In the genomic region with DNA sequence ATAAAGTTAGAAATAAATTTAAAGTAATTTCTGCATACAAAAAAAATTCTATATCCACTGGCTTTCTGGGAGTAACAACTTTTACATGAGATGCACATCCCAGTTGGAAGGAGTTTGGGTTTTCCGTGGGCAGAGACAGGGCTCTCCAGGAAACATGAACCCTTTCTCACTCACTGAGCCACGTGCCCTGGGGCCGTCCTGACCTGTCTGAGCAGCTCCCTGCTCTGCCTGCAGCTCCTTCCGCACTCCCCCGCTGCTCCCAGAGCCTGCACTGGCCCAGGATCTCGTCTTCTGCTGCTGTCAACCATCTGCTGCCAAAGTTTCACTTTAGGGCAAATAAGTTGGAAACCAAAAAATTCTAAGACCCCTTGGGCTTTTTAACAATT, we compare ENCODE assay signal across 11 cellular contexts.
DNase-seq lines count a peak whose midpoint lies in the region; ATAC-seq and TF ChIP-seq lines count a peak whose summit lies in the region.
"Had no signal": no experiment of that assay in that cellular context is flagged by ENCODE, and none has a peak within 500 bp of the region (broad histone marks: within the 10 kb centered on the region; RNA-seq: fewer than 3 reads in every experiment).

No MANE protein-coding gene starts in this region.

- H3K9me3 ChIP-seq in heart left ventricle, result no peaks in the 10 kb centered on the region

- H3K9me3 Mint-ChIP-seq in type B pancreatic cell, result no peaks in the 10 kb centered on the region

- DNase-seq in heart left ventricle (no peak), cardiac septum (ENCODE audit: low spot score) (no peak), iris pigment epithelial cell (ENCODE audit: low read depth) (peak; percentile 17), type B pancreatic cell (ENCODE audit: extremely low spot score, unreplicated experiment) (no peak), SHP77 treated with DMSO at 0.1 percent for 48 hours (lab: John Stamatoyannopoulos, UW) (no peak), cerebellar nuclear complex (lab: John Stamatoyannopoulos, UW) (no peak), LoVo (ENCODE audit: low spot score) (no peak)
- DNase-seq: activated CD4-positive, alpha-beta T cell treated with anti-CD3 and anti-CD28 coated beads for 36 hours; DND-41; erythroblast had no signal

- H3K4me1 Mint-ChIP-seq in type B pancreatic cell (ENCODE audit: unreplicated experiment), result peaks cover 56% of the 10 kb centered on the region
- H3K4me1 Mint-ChIP-seq: activated CD4-positive, alpha-beta T cell treated with anti-CD3 and anti-CD28 coated beads for 36 hours had no signal

- H3K4me3 Mint-ChIP-seq in type B pancreatic cell, result peak overlapping the region; percentile 12
- H3K4me3 Mint-ChIP-seq: activated CD4-positive, alpha-beta T cell treated with anti-CD3 and anti-CD28 coated beads for 36 hours had no signal

- ATAC-seq in heart left ventricle, result peak in 3 of 4 donors; percentile 29 to 47 (median 45)
- ATAC-seq: activated CD4-positive, alpha-beta T cell treated with anti-CD3 and anti-CD28 coated beads for 36 hours had no signal

- whole genome bisulfite sequencing in heart left ventricle, 4 donors, result 62 to 73% (median 67%) methylated on average over 6 of the region's 6 CpGs

- H3K27me3 Mint-ChIP-seq in type B pancreatic cell, result no peaks in the 10 kb centered on the region

- intact Hi-C loops in heart left ventricle (cut with DNase I) (loop anchor here in 1 of 10 donors (5.0 to 10.0 kb wide), 2 partner anchors 62 to 174 kb away; no protein-coding TSS in a partner anchor), cardiac septum (cut with DNase I) (no loop called here)

- peaks cover 0 to 22% (median 5%) of the 10 kb centered on the region in 12 donors for H3K4me1 ChIP-seq in heart left ventricle

- no peaks in the 10 kb centered on the region for H3K27me3 ChIP-seq in heart left ventricle

- TF ChIP-seq CTCF in heart left ventricle (IDR thresholded peaks at IDR 0.05) (no peak), VCaP (conservative IDR thresholded peaks at IDR 0.05) (no peak), type B pancreatic cell (conservative IDR thresholded peaks at IDR 0.05) (no peak)

- no peaks in the 10 kb centered on the region for H3K36me3 Mint-ChIP-seq in type B pancreatic cell

- H3K27ac ChIP-seq in heart left ventricle (peak overlapping the region in 1 of 12 donors; percentile 35), VCaP (peak overlapping the region; percentile 37)

- H3K36me3 ChIP-seq in heart left ventricle, result no peaks in the 10 kb centered on the region

- no peak for TF ChIP-seq POLR2A in heart left ventricle (IDR thresholded peaks at IDR 0.05)

- H3K4me3 ChIP-seq in heart left ventricle, result no peak overlapping the region

- H3K27ac Mint-ChIP-seq in type B pancreatic cell, result peak overlapping the region; percentile 44
- H3K27ac Mint-ChIP-seq: activated CD4-positive, alpha-beta T cell treated with anti-CD3 and anti-CD28 coated beads for 36 hours had no signal
